ENCODE assay signal across 1 cellular context in genomic region chr11:77174559-77174958, GRCh38.
TF ChIP-seq lines count a peak whose summit lies in the region.

No MANE protein-coding gene starts in this region.

TF ChIP-seq in HepG2, 621 proteins besides CTCF, POLR2A, EP300 and RAD21 (continued from another document):
- TF ChIP-seq, protein P1, sequence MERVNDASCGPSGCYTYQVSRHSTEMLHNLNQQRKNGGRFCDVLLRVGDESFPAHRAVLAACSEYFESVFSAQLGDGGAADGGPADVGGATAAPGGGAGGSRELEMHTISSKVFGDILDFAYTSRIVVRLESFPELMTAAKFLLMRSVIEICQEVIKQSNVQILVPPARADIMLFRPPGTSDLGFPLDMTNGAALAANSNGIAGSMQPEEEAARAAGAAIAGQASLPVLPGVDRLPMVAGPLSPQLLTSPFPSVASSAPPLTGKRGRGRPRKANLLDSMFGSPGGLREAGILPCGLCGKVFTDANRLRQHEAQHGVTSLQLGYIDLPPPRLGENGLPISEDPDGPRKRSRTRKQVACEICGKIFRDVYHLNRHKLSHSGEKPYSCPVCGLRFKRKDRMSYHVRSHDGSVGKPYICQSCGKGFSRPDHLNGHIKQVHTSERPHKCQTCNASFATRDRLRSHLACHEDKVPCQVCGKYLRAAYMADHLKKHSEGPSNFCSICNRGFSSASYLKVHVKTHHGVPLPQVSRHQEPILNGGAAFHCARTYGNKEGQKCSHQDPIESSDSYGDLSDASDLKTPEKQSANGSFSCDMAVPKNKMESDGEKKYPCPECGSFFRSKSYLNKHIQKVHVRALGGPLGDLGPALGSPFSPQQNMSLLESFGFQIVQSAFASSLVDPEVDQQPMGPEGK (CRISPR knock-in tag; IDR thresholded peaks at IDR 0.05) = no peak
- TF ChIP-seq ZNF432 (CRISPR knock-in tag; IDR thresholded peaks at IDR 0.05; ENCODE audit: borderline replicate concordance) (no peak), HDAC1 (CRISPR knock-in tag; IDR thresholded peaks at IDR 0.05) (no peak), LCORL (IDR thresholded peaks at IDR 0.05) (no peak), LCORL (CRISPR knock-in tag; IDR thresholded peaks at IDR 0.05) (no peak), RBFOX2 (IDR thresholded peaks at IDR 0.05; ENCODE audit: low read depth, low read length) (no peak), HHEX (CRISPR knock-in tag; IDR thresholded peaks at IDR 0.05) (no peak)
- TF ChIP-seq, protein P2, sequence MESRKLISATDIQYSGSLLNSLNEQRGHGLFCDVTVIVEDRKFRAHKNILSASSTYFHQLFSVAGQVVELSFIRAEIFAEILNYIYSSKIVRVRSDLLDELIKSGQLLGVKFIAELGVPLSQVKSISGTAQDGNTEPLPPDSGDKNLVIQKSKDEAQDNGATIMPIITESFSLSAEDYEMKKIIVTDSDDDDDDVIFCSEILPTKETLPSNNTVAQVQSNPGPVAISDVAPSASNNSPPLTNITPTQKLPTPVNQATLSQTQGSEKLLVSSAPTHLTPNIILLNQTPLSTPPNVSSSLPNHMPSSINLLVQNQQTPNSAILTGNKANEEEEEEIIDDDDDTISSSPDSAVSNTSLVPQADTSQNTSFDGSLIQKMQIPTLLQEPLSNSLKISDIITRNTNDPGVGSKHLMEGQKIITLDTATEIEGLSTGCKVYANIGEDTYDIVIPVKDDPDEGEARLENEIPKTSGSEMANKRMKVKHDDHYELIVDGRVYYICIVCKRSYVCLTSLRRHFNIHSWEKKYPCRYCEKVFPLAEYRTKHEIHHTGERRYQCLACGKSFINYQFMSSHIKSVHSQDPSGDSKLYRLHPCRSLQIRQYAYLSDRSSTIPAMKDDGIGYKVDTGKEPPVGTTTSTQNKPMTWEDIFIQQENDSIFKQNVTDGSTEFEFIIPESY (CRISPR knock-in tag; IDR thresholded peaks at IDR 0.05) = peak; percentile 24; the same call in 1 of the 2 replicates
